ENCODE assay signal across 12 cellular contexts in genomic region chr10:129772472-129773358, GRCh38.
"Had no signal": no experiment of that assay in that cellular context is flagged by ENCODE, and none has a peak within 500 bp of the region (broad histone marks: within the 10 kb centered on the region; RNA-seq: fewer than 3 reads in every experiment).

No MANE protein-coding gene starts in this region.

- H3K4me3 ChIP-seq: ascending aorta, gastrocnemius medialis, heart right ventricle, lung, SJCRH30, skin epidermis had no signal

- H3K27me3 ChIP-seq: ascending aorta, gastrocnemius medialis, heart right ventricle, SJCRH30 had no signal

- H3K9me3 Mint-ChIP-seq: activated naive CD8-positive, alpha-beta T cell treated with anti-CD3 and anti-CD28 coated beads, Interleukin-2, amount 50 U/mL, for 24 hours; nephron had no signal

- H3K36me3 ChIP-seq: gastrocnemius medialis, SJCRH30 had no signal

- H3K4me1 Mint-ChIP-seq: activated naive CD8-positive, alpha-beta T cell treated with anti-CD3 and anti-CD28 coated beads, Interleukin-2, amount 50 U/mL, for 24 hours; nephron had no signal

- H3K4me3 Mint-ChIP-seq: activated naive CD8-positive, alpha-beta T cell treated with anti-CD3 and anti-CD28 coated beads, Interleukin-2, amount 50 U/mL, for 24 hours; activated T-cell treated with anti-CD3 and anti-CD28 coated beads, Interleukin-2, amount 50 U/mL, for 4 hours; nephron had no signal

- DNase-seq: activated CD4-positive, alpha-beta T cell treated with anti-CD3 and anti-CD28 coated beads, Interleukin-2, amount 50 U/mL, for 1 hour; activated naive CD4-positive, alpha-beta T cell treated with Interleukin-2 at 50 U/mL for 16 hours; activated naive CD8-positive, alpha-beta T cell treated with anti-CD3 and anti-CD28 coated beads, Interleukin-2, amount 50 U/mL, for 24 hours; activated T-cell treated with anti-CD3 and anti-CD28 coated beads, Interleukin-2, amount 50 U/mL, for 4 hours; effector CD8-positive, alpha-beta T cell; gastrocnemius medialis; heart right ventricle; SJCRH30 had no signal

- ATAC-seq: activated naive CD8-positive, alpha-beta T cell treated with anti-CD3 and anti-CD28 coated beads, Interleukin-2, amount 50 U/mL, for 24 hours; activated T-cell treated with anti-CD3 and anti-CD28 coated beads, Interleukin-2, amount 50 U/mL, for 4 hours; gastrocnemius medialis; heart right ventricle had no signal

- H3K9me3 ChIP-seq: ascending aorta, gastrocnemius medialis, SJCRH30 had no signal

- H3K4me1 ChIP-seq: ascending aorta, gastrocnemius medialis, heart right ventricle, SJCRH30 had no signal

- H3K27ac Mint-ChIP-seq: activated naive CD8-positive, alpha-beta T cell treated with anti-CD3 and anti-CD28 coated beads, Interleukin-2, amount 50 U/mL, for 24 hours; nephron had no signal

- H3K27ac ChIP-seq: ascending aorta, gastrocnemius medialis, heart right ventricle, SJCRH30, skin epidermis had no signal

- H3K27me3 Mint-ChIP-seq: activated naive CD8-positive, alpha-beta T cell treated with anti-CD3 and anti-CD28 coated beads, Interleukin-2, amount 50 U/mL, for 24 hours had no signal
